1 cellular context compared by ENCODE assay signal in genomic region chr2:69449906-69450305, GRCh38.
TF ChIP-seq lines count a peak whose summit lies in the region.

No MANE protein-coding gene starts in this region.

TF ChIP-seq in H1, 55 proteins besides CTCF, POLR2A, EP300 and RAD21 (continued from another document):
- TF ChIP-seq CHD7 (IDR thresholded peaks at IDR 0.05; ENCODE audit: insufficient replicate concordance, low read length) (no peak), POLR2AphosphoS5 (IDR thresholded peaks at IDR 0.05; ENCODE audit: low read depth, low read length) (no peak), RFX5 (IDR thresholded peaks at IDR 0.05; ENCODE audit: borderline replicate concordance, low read depth, low read length) (no peak), TCF12 (IDR thresholded peaks at IDR 0.05; ENCODE audit: low read depth, low read length) (no peak), BACH1 (IDR thresholded peaks at IDR 0.05; ENCODE audit: low read length) (no peak), SP4 (IDR thresholded peaks at IDR 0.05; ENCODE audit: low read length) (no peak), SIN3A (conservative IDR thresholded peaks at IDR 0.05 in 1 of 2, IDR thresholded peaks at IDR 0.05 in 1 of 2; ENCODE audit: low read depth in 1 of 2, low read length in 2 of 2) (no peak), SIX5 (IDR thresholded peaks at IDR 0.05; ENCODE audit: low read depth, low read length) (no peak), POU5F1 (IDR thresholded peaks at IDR 0.05; ENCODE audit: low read depth, low read length) (no peak), CTBP2 (IDR thresholded peaks at IDR 0.05; ENCODE audit: borderline replicate concordance, insufficient read depth, insufficient read length, low read length) (no peak), TBP (IDR thresholded peaks at IDR 0.05; ENCODE audit: low read depth, low read length) (no peak), RBBP5 (IDR thresholded peaks at IDR 0.05; ENCODE audit: borderline replicate concordance, low read depth, low read length) (no peak), ASH2L (IDR thresholded peaks at IDR 0.05; ENCODE audit: low read length) (no peak), CBX8 (IDR thresholded peaks at IDR 0.05; ENCODE audit: borderline replicate concordance, low read depth, low read length) (no peak), TEAD4 (IDR thresholded peaks at IDR 0.05; ENCODE audit: low read depth, low read length) (no peak), USF2 (IDR thresholded peaks at IDR 0.05; ENCODE audit: low read length) (no peak), NRF1 (IDR thresholded peaks at IDR 0.05; ENCODE audit: low read depth, low read length) (no peak), GABPA (IDR thresholded peaks at IDR 0.05; ENCODE audit: borderline replicate concordance, insufficient read depth, low read length) (no peak)
TF ChIP-seq in H1: peak in this region for 0.
